1 cellular context compared by ENCODE assay signal in genomic region chr1:178644308-178645120, GRCh38.
TF ChIP-seq lines count a peak whose summit lies in the region.

No MANE protein-coding gene starts in this region.

TF ChIP-seq in IMR-90, 13 proteins besides CTCF, POLR2A, EP300 and RAD21 (continued from another document):
- TF ChIP-seq ELK1 (IDR thresholded peaks at IDR 0.05; ENCODE audit: borderline replicate concordance, low read depth, low read length) (no peak), NFE2L2 (IDR thresholded peaks at IDR 0.05; ENCODE audit: low read depth, low read length) (no peak), RCOR1 (IDR thresholded peaks at IDR 0.05; ENCODE audit: insufficient replicate concordance, low read length) (no peak), MXI1 (IDR thresholded peaks at IDR 0.05; ENCODE audit: borderline replicate concordance, low read depth, low read length) (no peak)
